ENCODE assay signal across 1 cellular context in the genomic region with DNA sequence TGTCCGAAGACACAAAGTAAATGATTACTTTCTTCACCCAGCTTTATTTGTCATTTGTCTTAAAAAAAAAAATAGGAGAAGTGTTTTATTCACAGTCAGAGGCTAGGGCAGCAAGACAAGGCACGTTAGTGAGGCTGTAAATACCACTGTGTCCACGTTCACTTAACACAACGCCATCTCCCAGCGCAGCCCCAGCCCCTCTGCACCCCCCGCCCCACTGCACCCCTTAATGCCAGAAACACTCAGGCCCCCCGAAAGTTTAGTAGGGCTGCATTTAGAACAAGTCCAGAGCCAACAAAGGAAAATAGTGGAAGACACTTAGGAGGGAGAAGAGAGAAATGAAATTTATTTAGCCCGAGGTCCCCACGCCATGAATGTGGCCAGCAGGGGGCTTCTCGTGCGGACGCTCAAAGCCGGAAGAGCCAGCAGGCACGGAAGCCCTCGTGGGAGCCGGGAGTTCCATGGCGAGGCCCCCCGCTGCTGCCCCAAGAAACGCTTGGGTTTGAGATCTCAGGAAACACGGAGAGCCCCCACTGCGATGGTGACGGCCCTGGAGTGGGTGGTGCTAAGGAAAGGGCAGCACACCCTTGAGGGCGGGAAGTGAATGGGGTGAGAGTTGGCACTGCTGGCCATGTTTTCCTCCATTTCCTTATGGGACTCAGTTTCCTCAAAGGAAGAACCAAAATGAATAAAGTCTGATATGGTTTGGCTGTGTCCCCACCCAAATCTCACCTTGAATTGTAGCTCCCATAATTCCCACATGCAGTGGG.
TF ChIP-seq lines count a peak whose summit lies in the region.

No MANE protein-coding gene starts in this region.

TF ChIP-seq in GM12878, 131 proteins besides CTCF, POLR2A, EP300 and RAD21 (continued from another document):
- TF ChIP-seq, protein P1, sequence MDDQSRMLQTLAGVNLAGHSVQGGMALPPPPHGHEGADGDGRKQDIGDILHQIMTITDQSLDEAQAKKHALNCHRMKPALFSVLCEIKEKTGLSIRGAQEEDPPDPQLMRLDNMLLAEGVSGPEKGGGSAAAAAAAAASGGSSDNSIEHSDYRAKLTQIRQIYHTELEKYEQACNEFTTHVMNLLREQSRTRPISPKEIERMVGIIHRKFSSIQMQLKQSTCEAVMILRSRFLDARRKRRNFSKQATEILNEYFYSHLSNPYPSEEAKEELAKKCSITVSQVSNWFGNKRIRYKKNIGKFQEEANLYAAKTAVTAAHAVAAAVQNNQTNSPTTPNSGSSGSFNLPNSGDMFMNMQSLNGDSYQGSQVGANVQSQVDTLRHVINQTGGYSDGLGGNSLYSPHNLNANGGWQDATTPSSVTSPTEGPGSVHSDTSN (IDR thresholded peaks at IDR 0.05; ENCODE audit: insufficient replicate concordance, low read depth, low read length), result no peak
- TF ChIP-seq GATAD2B (conservative IDR thresholded peaks at IDR 0.05; ENCODE audit: low read depth) (peak; percentile 50; the same call in 1 of the 2 replicates), STAT1 (conservative IDR thresholded peaks at IDR 0.05) (0 out of 2 replicates have a peak, but pooled peaks have one; percentile 26), ESRRA (IDR thresholded peaks at IDR 0.05; ENCODE audit: low read length) (no peak), RFX5 (IDR thresholded peaks at IDR 0.05; ENCODE audit: low read depth, low read length) (no peak), SREBF2 (IDR thresholded peaks at IDR 0.05; ENCODE audit: low read length) (no peak), WRNIP1 (IDR thresholded peaks at IDR 0.05; ENCODE audit: borderline replicate concordance, low read depth, low read length) (no peak), EGR1 (IDR thresholded peaks at IDR 0.05; ENCODE audit: borderline replicate concordance in 1 of 2, low read depth in 2 of 2, low read length in 2 of 2) (no peak), CBX3 (IDR thresholded peaks at IDR 0.05; ENCODE audit: borderline replicate concordance, low read depth) (no peak), RAD51 (IDR thresholded peaks at IDR 0.05) (no peak), RB1 (IDR thresholded peaks at IDR 0.05; ENCODE audit: borderline replicate concordance) (no peak)
- TF ChIP-seq, protein P2, sequence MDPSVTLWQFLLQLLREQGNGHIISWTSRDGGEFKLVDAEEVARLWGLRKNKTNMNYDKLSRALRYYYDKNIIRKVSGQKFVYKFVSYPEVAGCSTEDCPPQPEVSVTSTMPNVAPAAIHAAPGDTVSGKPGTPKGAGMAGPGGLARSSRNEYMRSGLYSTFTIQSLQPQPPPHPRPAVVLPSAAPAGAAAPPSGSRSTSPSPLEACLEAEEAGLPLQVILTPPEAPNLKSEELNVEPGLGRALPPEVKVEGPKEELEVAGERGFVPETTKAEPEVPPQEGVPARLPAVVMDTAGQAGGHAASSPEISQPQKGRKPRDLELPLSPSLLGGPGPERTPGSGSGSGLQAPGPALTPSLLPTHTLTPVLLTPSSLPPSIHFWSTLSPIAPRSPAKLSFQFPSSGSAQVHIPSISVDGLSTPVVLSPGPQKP (IDR thresholded peaks at IDR 0.05; ENCODE audit: low read depth, low read length), result no peak
- TF ChIP-seq, protein P3, sequence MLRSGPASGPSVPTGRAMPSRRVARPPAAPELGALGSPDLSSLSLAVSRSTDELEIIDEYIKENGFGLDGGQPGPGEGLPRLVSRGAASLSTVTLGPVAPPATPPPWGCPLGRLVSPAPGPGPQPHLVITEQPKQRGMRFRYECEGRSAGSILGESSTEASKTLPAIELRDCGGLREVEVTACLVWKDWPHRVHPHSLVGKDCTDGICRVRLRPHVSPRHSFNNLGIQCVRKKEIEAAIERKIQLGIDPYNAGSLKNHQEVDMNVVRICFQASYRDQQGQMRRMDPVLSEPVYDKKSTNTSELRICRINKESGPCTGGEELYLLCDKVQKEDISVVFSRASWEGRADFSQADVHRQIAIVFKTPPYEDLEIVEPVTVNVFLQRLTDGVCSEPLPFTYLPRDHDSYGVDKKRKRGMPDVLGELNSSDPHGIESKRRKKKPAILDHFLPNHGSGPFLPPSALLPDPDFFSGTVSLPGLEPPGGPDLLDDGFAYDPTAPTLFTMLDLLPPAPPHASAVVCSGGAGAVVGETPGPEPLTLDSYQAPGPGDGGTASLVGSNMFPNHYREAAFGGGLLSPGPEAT (IDR thresholded peaks at IDR 0.05; ENCODE audit: low read depth), result no peak
- TF ChIP-seq, protein P4, sequence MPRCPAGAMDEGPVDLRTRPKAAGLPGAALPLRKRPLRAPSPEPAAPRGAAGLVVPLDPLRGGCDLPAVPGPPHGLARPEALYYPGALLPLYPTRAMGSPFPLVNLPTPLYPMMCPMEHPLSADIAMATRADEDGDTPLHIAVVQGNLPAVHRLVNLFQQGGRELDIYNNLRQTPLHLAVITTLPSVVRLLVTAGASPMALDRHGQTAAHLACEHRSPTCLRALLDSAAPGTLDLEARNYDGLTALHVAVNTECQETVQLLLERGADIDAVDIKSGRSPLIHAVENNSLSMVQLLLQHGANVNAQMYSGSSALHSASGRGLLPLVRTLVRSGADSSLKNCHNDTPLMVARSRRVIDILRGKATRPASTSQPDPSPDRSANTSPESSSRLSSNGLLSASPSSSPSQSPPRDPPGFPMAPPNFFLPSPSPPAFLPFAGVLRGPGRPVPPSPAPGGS (IDR thresholded peaks at IDR 0.05; ENCODE audit: borderline replicate concordance, insufficient read depth, low read depth, low read length, poor library complexity, severe bottlenecking), result no peak
- TF ChIP-seq, protein P5, sequence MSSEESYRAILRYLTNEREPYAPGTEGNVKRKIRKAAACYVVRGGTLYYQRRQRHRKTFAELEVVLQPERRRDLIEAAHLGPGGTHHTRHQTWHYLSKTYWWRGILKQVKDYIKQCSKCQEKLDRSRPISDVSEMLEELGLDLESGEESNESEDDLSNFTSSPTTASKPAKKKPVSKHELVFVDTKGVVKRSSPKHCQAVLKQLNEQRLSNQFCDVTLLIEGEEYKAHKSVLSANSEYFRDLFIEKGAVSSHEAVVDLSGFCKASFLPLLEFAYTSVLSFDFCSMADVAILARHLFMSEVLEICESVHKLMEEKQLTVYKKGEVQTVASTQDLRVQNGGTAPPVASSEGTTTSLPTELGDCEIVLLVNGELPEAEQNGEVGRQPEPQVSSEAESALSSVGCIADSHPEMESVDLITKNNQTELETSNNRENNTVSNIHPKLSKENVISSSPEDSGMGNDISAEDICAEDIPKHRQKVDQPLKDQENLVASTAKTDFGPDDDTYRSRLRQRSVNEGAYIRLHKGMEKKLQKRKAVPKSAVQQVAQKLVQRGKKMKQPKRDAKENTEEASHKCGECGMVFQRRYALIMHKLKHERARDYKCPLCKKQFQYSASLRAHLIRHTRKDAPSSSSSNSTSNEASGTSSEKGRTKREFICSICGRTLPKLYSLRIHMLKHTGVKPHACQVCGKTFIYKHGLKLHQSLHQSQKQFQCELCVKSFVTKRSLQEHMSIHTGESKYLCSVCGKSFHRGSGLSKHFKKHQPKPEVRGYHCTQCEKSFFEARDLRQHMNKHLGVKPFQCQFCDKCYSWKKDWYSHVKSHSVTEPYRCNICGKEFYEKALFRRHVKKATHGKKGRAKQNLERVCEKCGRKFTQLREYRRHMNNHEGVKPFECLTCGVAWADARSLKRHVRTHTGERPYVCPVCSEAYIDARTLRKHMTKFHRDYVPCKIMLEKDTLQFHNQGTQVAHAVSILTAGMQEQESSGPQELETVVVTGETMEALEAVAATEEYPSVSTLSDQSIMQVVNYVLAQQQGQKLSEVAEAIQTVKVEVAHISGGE (CRISPR knock-in tag; IDR thresholded peaks at IDR 0.05), result no peak
